3 cellular contexts compared by ENCODE assay signal in the genomic region with DNA sequence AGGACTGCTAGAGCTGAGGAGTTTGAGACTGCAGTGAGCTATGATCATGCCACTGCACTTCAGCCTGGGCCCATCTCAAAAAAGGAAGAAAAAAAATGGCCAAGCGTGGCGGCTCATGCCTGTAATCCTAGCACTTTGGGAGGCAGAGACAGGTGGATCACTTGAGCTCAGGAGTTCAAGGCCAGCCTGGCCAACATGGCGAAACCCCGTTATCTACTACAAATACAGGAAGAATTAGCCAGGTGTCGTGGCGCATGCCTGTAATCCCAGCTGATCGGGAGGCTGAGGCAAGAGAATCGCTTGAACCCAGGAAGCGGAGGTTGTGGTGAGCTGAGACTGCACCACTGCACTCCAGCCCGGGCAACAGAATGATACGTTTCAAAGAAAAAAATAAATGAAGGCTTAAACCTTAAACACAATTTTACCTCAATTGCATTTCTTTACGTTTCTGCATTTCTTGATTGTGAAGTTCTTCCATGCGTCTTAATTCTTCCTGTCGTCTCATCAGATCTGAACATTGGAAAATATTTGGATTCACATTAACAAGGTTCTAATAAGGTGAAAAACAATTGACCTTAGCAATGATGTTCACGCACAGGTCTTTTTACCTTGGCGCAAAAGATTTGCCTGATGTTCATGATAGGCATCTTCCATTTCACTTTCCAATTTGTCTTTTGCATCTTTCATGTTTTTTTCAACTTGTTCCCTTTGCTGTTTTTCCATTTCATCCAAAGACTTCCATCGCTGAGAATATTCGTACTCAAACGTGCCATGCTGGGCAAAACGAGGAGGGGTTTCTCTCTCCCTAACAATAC.
TF ChIP-seq lines count a peak whose summit lies in the region.

No MANE protein-coding gene starts in this region.

TF ChIP-seq in SK-N-SH, 30 proteins besides CTCF, POLR2A, EP300 and RAD21:
- TF ChIP-seq MXI1 (IDR thresholded peaks at IDR 0.05; ENCODE audit: low read depth, low read length) (no peak), YY1 (IDR thresholded peaks at IDR 0.05; ENCODE audit: low read depth) (no peak), NRF1 (IDR thresholded peaks at IDR 0.05; ENCODE audit: low read depth, low read length) (no peak)

TF ChIP-seq in SK-N-SH treated with all-trans-retinoic acid at 6 μM for 48 hours, 23 proteins besides CTCF, POLR2A, EP300 and RAD21:
- TF ChIP-seq PATZ1 (CRISPR knock-in tag; IDR thresholded peaks at IDR 0.05; ENCODE audit: borderline replicate concordance) (no peak), OSR1 (CRISPR knock-in tag; IDR thresholded peaks at IDR 0.05) (no peak), ARNTL (CRISPR knock-in tag; IDR thresholded peaks at IDR 0.05; ENCODE audit: borderline replicate concordance, low read depth) (no peak), ZNF70 (CRISPR knock-in tag; IDR thresholded peaks at IDR 0.05) (no peak), TCF4 (CRISPR knock-in tag; IDR thresholded peaks at IDR 0.05; ENCODE audit: borderline replicate concordance) (no peak), TOX (CRISPR knock-in tag; IDR thresholded peaks at IDR 0.05; ENCODE audit: borderline replicate concordance) (no peak), ZNF565 (CRISPR knock-in tag; conservative IDR thresholded peaks at IDR 0.05; ENCODE audit: low read depth) (no peak), ZNF8 (CRISPR knock-in tag; IDR thresholded peaks at IDR 0.05) (no peak), TSHZ2 (CRISPR knock-in tag; IDR thresholded peaks at IDR 0.05) (no peak), BACH2 (CRISPR knock-in tag; IDR thresholded peaks at IDR 0.05; ENCODE audit: borderline replicate concordance) (no peak), ESRRG (CRISPR knock-in tag; IDR thresholded peaks at IDR 0.05) (no peak), ISL1 (CRISPR knock-in tag; IDR thresholded peaks at IDR 0.05) (no peak), PPARA (CRISPR knock-in tag; IDR thresholded peaks at IDR 0.05; ENCODE audit: borderline replicate concordance) (no peak), RARB (CRISPR knock-in tag; IDR thresholded peaks at IDR 0.05) (no peak), ZC3H10 (CRISPR knock-in tag; IDR thresholded peaks at IDR 0.05) (no peak)
- TF ChIP-seq, protein P1, sequence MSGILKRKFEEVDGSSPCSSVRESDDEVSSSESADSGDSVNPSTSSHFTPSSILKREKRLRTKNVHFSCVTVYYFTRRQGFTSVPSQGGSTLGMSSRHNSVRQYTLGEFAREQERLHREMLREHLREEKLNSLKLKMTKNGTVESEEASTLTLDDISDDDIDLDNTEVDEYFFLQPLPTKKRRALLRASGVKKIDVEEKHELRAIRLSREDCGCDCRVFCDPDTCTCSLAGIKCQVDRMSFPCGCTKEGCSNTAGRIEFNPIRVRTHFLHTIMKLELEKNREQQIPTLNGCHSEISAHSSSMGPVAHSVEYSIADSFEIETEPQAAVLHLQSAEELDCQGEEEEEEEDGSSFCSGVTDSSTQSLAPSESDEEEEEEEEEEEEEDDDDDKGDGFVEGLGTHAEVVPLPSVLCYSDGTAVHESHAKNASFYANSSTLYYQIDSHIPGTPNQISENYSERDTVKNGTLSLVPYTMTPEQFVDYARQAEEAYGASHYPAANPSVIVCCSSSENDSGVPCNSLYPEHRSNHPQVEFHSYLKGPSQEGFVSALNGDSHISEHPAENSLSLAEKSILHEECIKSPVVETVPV (CRISPR knock-in tag; IDR thresholded peaks at IDR 0.05): no peak
- TF ChIP-seq, protein P2, sequence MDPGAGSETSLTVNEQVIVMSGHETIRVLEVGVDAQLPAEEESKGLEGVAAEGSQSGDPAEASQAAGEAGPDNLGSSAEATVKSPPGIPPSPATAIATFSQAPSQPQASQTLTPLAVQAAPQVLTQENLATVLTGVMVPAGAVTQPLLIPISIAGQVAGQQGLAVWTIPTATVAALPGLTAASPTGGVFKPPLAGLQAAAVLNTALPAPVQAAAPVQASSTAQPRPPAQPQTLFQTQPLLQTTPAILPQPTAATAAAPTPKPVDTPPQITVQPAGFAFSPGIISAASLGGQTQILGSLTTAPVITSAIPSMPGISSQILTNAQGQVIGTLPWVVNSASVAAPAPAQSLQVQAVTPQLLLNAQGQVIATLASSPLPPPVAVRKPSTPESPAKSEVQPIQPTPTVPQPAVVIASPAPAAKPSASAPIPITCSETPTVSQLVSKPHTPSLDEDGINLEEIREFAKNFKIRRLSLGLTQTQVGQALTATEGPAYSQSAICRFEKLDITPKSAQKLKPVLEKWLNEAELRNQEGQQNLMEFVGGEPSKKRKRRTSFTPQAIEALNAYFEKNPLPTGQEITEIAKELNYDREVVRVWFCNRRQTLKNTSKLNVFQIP (CRISPR knock-in tag; IDR thresholded peaks at IDR 0.05; ENCODE audit: borderline replicate concordance, low read depth): no peak
TF ChIP-seq in SK-N-SH treated with all-trans-retinoic acid at 6 μM for 48 hours: peak in this region for 0.

TF ChIP-seq in H1, 55 proteins besides CTCF, POLR2A, EP300 and RAD21:
- TF ChIP-seq POLR2AphosphoS5 (IDR thresholded peaks at IDR 0.05; ENCODE audit: low read depth, low read length): peak; percentile 9
- no peak for TF ChIP-seq ATF2 (IDR thresholded peaks at IDR 0.05; ENCODE audit: low read length)
